Comparison of ENCODE assay signal across 8 cellular contexts in genomic region chr16:30445408-30446202, GRCh38. TPM values are rescaled to one million over a fixed set of nuclear protein-coding genes. Genes with fewer than 3 reads are reported as not detected.
DNase-seq lines count a peak whose midpoint lies in the region; ATAC-seq and TF ChIP-seq lines count a peak whose summit lies in the region.

SEPHS2 (minus strand) TSS chr16:30445874; CDS start chr16:30445727, 147 bp downstream.

- H3K36me3 ChIP-seq in right lobe of liver: peaks cover 0 to 4% (median 2%) of the 10 kb centered on the region in 4 donors

- H3K4me1 ChIP-seq in right lobe of liver: peaks cover 0 to 36% (median 9%) of the 10 kb centered on the region in 4 donors

- H3K27ac ChIP-seq in dorsolateral prefrontal cortex: peak within 1 kb of the TSS; percentile 21 to 98 (median 93)
- H3K27ac ChIP-seq in right lobe of liver: peak within 1 kb of the TSS; percentile 86 to 98 (median 94)

- DNase-seq in C1 segment of cervical spinal cord (lab: John Stamatoyannopoulos, UW) (peak; percentile 16 to 95 (median 88)), NCI-H774 (lab: John Stamatoyannopoulos, UW) (peak; percentile 93), dorsolateral prefrontal cortex (peak; percentile 93 to 99 (median 96)), right lobe of liver (peak; percentile 96 to 100 (median 99))
- DNase-seq in activated CD4-positive, alpha-beta T cell treated with anti-CD3 and anti-CD28 coated beads, Interleukin-2, amount 50 U/mL, for 48 hours: peak; percentile 98 to 99
- peak; percentile 93 to 95 for DNase-seq in stimulated activated CD4-positive, alpha-beta T cell treated with anti-CD3 and anti-CD28 coated beads, Interleukin-4, amount 100 ng/mL, for 4 hours

- ATAC-seq in GM19324 (IDR thresholded peaks at IDR 0.05; ENCODE audit: low FRiP score, unreplicated experiment) (peak; percentile 80), HG03521 (IDR thresholded peaks at IDR 0.05; ENCODE audit: unreplicated experiment) (peak; percentile 68), right lobe of liver (peak; percentile 74 to 84 (median 80))

- peak within 1 kb of the TSS; percentile 70 to 100 (median 94) for H3K4me3 ChIP-seq in dorsolateral prefrontal cortex
- peak within 1 kb of the TSS; percentile 69 to 96 (median 83) for H3K4me3 ChIP-seq in right lobe of liver

- H3K9me3 ChIP-seq in right lobe of liver: no peaks in the 10 kb centered on the region

- peak; percentile 100 for TF ChIP-seq POLR2A in right lobe of liver (IDR thresholded peaks at IDR 0.05)

- intact Hi-C loops in dorsolateral prefrontal cortex (cut with DNase I): loop anchor here (1.0 to 5.0 kb wide), 4 partner anchors 15 to 82 kb away; partner anchors contain the start of genes DCTPP1 (in 1 of the 2) and ZNF768 (in 1 of the 2)
- intact Hi-C loops in right lobe of liver (cut with DNase I): no loop called here

- TF ChIP-seq CTCF in dorsolateral prefrontal cortex (IDR thresholded peaks at IDR 0.05 in 54 of 56, conservative IDR thresholded peaks at IDR 0.05 in 2 of 56; ENCODE audit: low read depth in 1 of 56, partially characterized antibody in 56 of 56) (peak in 47 of 56 donors; percentile 2 to 62 (median 36)), right lobe of liver (IDR thresholded peaks at IDR 0.05) (peak in 3 of 4 donors; percentile 17 to 24 (median 21))

- no peaks in the 10 kb centered on the region for H3K27me3 ChIP-seq in dorsolateral prefrontal cortex
- H3K27me3 ChIP-seq in right lobe of liver: no peaks in the 10 kb centered on the region

- under 1% methylated on average over 24 of the region's 59 CpGs for WGBS in right lobe of liver (ENCODE audit: insufficient coverage, low coverage, low lambda C conversion rate, missing lambda C conversion rate)

RNA-seq across cellular contexts. Expression of gene SEPHS2, which starts in this region (rescaled TPM):
- total RNA-seq in dorsolateral prefrontal cortex (10 to 100 TPM; 16.0 to 51.0 (median 28.6) TPM), right lobe of liver (100 to 1,000 TPM; 157 to 228 (median 205) TPM)

Comparison
In these comparisons a context has a peak if more than half of its experiments do, and no peak if none do; other contexts are left out.
1. Peak in every context shown above with its lines: DNase-seq, ATAC-seq, H3K4me3 ChIP-seq and H3K27ac ChIP-seq.
2. intact Hi-C loops: an anchor here in dorsolateral prefrontal cortex (1.0 to 5.0 kb wide); none called in right lobe of liver.